In genomic region chr1:227781314-227781930, GRCh38 we compare ENCODE assay signal across 18 cellular contexts. TPM values are rescaled to one million over a fixed set of nuclear protein-coding genes. Genes with fewer than 3 reads are reported as not detected.
DNase-seq lines count a peak whose midpoint lies in the region; ATAC-seq and TF ChIP-seq lines count a peak whose summit lies in the region.
"Had no signal": no experiment of that assay in that cellular context is flagged by ENCODE, and none has a peak within 500 bp of the region (broad histone marks: within the 10 kb centered on the region; RNA-seq: fewer than 3 reads in every experiment).

No MANE protein-coding gene starts in this region.

- peaks cover under 1% of the 10 kb centered on the region for H3K36me3 ChIP-seq in H7 (replicated peaks; ENCODE audit: control insufficient read depth, insufficient read depth, low read length)

- H3K4me3 Mint-ChIP-seq in activated CD8-positive, alpha-beta T cell treated with anti-CD3 and anti-CD28 coated beads, Interleukin-2, amount 10 ng/mL, durations not matched to agents 7 days and 5 days = no peak overlapping the region
- no peak overlapping the region for H3K4me3 Mint-ChIP-seq in activated CD8-positive, alpha-beta T cell treated with anti-CD3 and anti-CD28 coated beads for 36 hours

- POLR2A ChIA-PET in activated CD8-positive, alpha-beta T cell treated with anti-CD3 and anti-CD28 coated beads, Interleukin-2, amount 10 ng/mL, durations not matched to agents 7 days and 5 days (lab: Charles Lee) = no interaction called here
- POLR2A ChIA-PET in activated CD8-positive, alpha-beta T cell treated with anti-CD3 and anti-CD28 coated beads for 36 hours (lab: Charles Lee) = no interaction called here

- no peak overlapping the region for H3K4me3 ChIP-seq in H7 (ENCODE audit: insufficient read depth, low read depth, low read length)
- H3K4me3 ChIP-seq: BLaER1 treated with 17β-estradiol and CSF1 and Interleukin-3, amounts not matched to agents 10 nM and 100 nM; Peyer's patch had no signal

- peaks cover 3% of the 10 kb centered on the region for H3K27me3 ChIP-seq in H7 (ENCODE audit: control insufficient read depth, insufficient read depth, low read length)
- H3K27me3 ChIP-seq: Peyer's patch had no signal

- H3K36me3 Mint-ChIP-seq in activated CD8-positive, alpha-beta T cell treated with anti-CD3 and anti-CD28 coated beads, Interleukin-2, amount 10 ng/mL, durations not matched to agents 7 days and 5 days (ENCODE audit: low read depth) = peaks cover 6% of the 10 kb centered on the region
- no peaks in the 10 kb centered on the region for H3K36me3 Mint-ChIP-seq in activated CD8-positive, alpha-beta T cell treated with anti-CD3 and anti-CD28 coated beads for 36 hours (ENCODE audit: low read depth)
- H3K36me3 Mint-ChIP-seq: IgD-negative memory B cell had no signal

- CTCF ChIA-PET in activated CD8-positive, alpha-beta T cell treated with anti-CD3 and anti-CD28 coated beads, Interleukin-2, amount 10 ng/mL, durations not matched to agents 7 days and 5 days (lab: Charles Lee) = no interaction called here
- CTCF ChIA-PET in activated CD8-positive, alpha-beta T cell treated with anti-CD3 and anti-CD28 coated beads for 36 hours (lab: Charles Lee) = no interaction called here

- H3K4me1 Mint-ChIP-seq in activated CD8-positive, alpha-beta T cell treated with anti-CD3 and anti-CD28 coated beads, Interleukin-2, amount 10 ng/mL, durations not matched to agents 7 days and 5 days (ENCODE audit: low read depth) = peaks cover under 1% of the 10 kb centered on the region
- H3K4me1 Mint-ChIP-seq in activated CD8-positive, alpha-beta T cell treated with anti-CD3 and anti-CD28 coated beads for 36 hours (ENCODE audit: low read depth) = peaks cover 9% of the 10 kb centered on the region

- no peak overlapping the region for H3K27ac Mint-ChIP-seq in activated CD8-positive, alpha-beta T cell treated with anti-CD3 and anti-CD28 coated beads, Interleukin-2, amount 10 ng/mL, durations not matched to agents 7 days and 5 days
- H3K27ac Mint-ChIP-seq in activated CD8-positive, alpha-beta T cell treated with anti-CD3 and anti-CD28 coated beads for 36 hours = no peak overlapping the region
- H3K27ac Mint-ChIP-seq: IgD-negative memory B cell had no signal

- no peaks in the 10 kb centered on the region for H3K9me3 Mint-ChIP-seq in activated CD8-positive, alpha-beta T cell treated with anti-CD3 and anti-CD28 coated beads, Interleukin-2, amount 10 ng/mL, durations not matched to agents 7 days and 5 days (ENCODE audit: insufficient read depth)
- no peaks in the 10 kb centered on the region for H3K9me3 Mint-ChIP-seq in activated CD8-positive, alpha-beta T cell treated with anti-CD3 and anti-CD28 coated beads for 36 hours

- intact Hi-C loops in activated CD8-positive, alpha-beta T cell treated with anti-CD3 and anti-CD28 coated beads for 36 hours (cut with micrococcal nuclease) = no loop called here

- TF ChIP-seq CTCF in activated CD8-positive, alpha-beta T cell treated with anti-CD3 and anti-CD28 coated beads for 36 hours (IDR thresholded peaks at IDR 0.05) = no peak

- DNase-seq in activated CD8-positive, alpha-beta T cell treated with anti-CD3 and anti-CD28 coated beads, Interleukin-2, amount 10 ng/mL, durations not matched to agents 7 days and 5 days = peak; percentile 14
- DNase-seq in activated CD8-positive, alpha-beta T cell treated with anti-CD3 and anti-CD28 coated beads for 36 hours = no peak
- DNase-seq in H7 = peak; percentile 35
- DNase-seq in left lobe of liver (ENCODE audit: low spot score) = peak; percentile 41
- peak; percentile 13 for DNase-seq in stimulated activated CD8-positive, alpha-beta memory T cell treated with anti-CD3 and anti-CD28 coated beads, Interleukin-4, amount 100 ng/mL, for 48 hours
- no peak for DNase-seq in globus pallidus (ENCODE audit: low spot score)
- DNase-seq in NOMO-1 treated with DMSO at 0.1 percent for 48 hours (lab: John Stamatoyannopoulos, UW; ENCODE audit: unreplicated experiment) = no peak
- DNase-seq: MV-4-11, NCI-H1436 treated with DMSO at 0.1 percent for 48 hours, NCI-H2081, NCI-H510A treated with DMSO at 0.1 percent for 48 hours had no signal

- peaks cover 6% of the 10 kb centered on the region for H3K27me3 Mint-ChIP-seq in activated CD8-positive, alpha-beta T cell treated with anti-CD3 and anti-CD28 coated beads, Interleukin-2, amount 10 ng/mL, durations not matched to agents 7 days and 5 days (ENCODE audit: low read depth)
- H3K27me3 Mint-ChIP-seq in activated CD8-positive, alpha-beta T cell treated with anti-CD3 and anti-CD28 coated beads for 36 hours = peaks cover 2% of the 10 kb centered on the region

- no peak for ATAC-seq in activated CD8-positive, alpha-beta T cell treated with anti-CD3 and anti-CD28 coated beads, Interleukin-2, amount 10 ng/mL, durations not matched to agents 7 days and 5 days
- ATAC-seq in activated CD8-positive, alpha-beta T cell treated with anti-CD3 and anti-CD28 coated beads for 36 hours = no peak
- ATAC-seq in left lobe of liver (no peak), GM21390 (IDR thresholded peaks at IDR 0.05; ENCODE audit: unreplicated experiment) (no peak)
- ATAC-seq: HCT116 had no signal

RNA-seq across cellular contexts. Expression of gene PRSS38, which starts 34.1 kb away (rescaled TPM):
- total RNA-seq in activated CD8-positive, alpha-beta T cell treated with anti-CD3 and anti-CD28 coated beads, Interleukin-2, amount 10 ng/mL, durations not matched to agents 7 days and 5 days = not detected
- total RNA-seq in activated CD8-positive, alpha-beta T cell treated with anti-CD3 and anti-CD28 coated beads for 36 hours = not detected
- not detected in 2 replicates for total RNA-seq in H7 (2014; rRNA removed; shearing (Covaris generic))
- total RNA-seq in left lobe of liver = not detected
- total RNA-seq: A172, HT-29, Peyer's patch had no signal

RNA-seq across cellular contexts. Expression of gene SNAP47, which starts 46.2 kb away (rescaled TPM):
- 10 to 100 TPM; 20.7 to 25.3 TPM for total RNA-seq in activated CD8-positive, alpha-beta T cell treated with anti-CD3 and anti-CD28 coated beads, Interleukin-2, amount 10 ng/mL, durations not matched to agents 7 days and 5 days
- 10 to 100 TPM; 25.3 to 25.5 TPM for total RNA-seq in activated CD8-positive, alpha-beta T cell treated with anti-CD3 and anti-CD28 coated beads for 36 hours
- 122 and 123 TPM in 2 replicates for total RNA-seq in H7 (2014; rRNA removed; shearing (Covaris generic))
- 35.8 TPM for total RNA-seq in left lobe of liver

RNA-seq across cellular contexts. Expression of gene JMJD4, which starts 46.3 kb away (rescaled TPM):
- total RNA-seq in activated CD8-positive, alpha-beta T cell treated with anti-CD3 and anti-CD28 coated beads, Interleukin-2, amount 10 ng/mL, durations not matched to agents 7 days and 5 days = 10 to 100 TPM; 16.8 to 17.3 TPM
- total RNA-seq in activated CD8-positive, alpha-beta T cell treated with anti-CD3 and anti-CD28 coated beads for 36 hours = 10 to 100 TPM; 16.2 to 17.3 TPM
- 45.3 and 54.4 TPM in 2 replicates for total RNA-seq in H7 (2014; rRNA removed; shearing (Covaris generic))
- 10.3 TPM for total RNA-seq in left lobe of liver

Comparison
In these comparisons a context has a peak if more than half of its experiments do, and no peak if none do; other contexts are left out.
1. DNase-seq: peak in activated CD8-positive, alpha-beta T cell treated with anti-CD3 and anti-CD28 coated beads, Interleukin-2, amount 10 ng/mL, durations not matched to agents 7 days and 5 days (single experiment), H7 (single experiment), left lobe of liver (single experiment) and stimulated activated CD8-positive, alpha-beta memory T cell treated with anti-CD3 and anti-CD28 coated beads, Interleukin-4, amount 100 ng/mL, for 48 hours (single experiment); none in activated CD8-positive, alpha-beta T cell treated with anti-CD3 and anti-CD28 coated beads for 36 hours (single experiment), globus pallidus (single experiment) and NOMO-1 treated with DMSO at 0.1 percent for 48 hours (single experiment).